ENCODE assay signal across 22 cellular contexts in genomic region chr3:168330983-168331382, GRCh38.
"Had no signal": no experiment of that assay in that cellular context is flagged by ENCODE, and none has a peak within 500 bp of the region (broad histone marks: within the 10 kb centered on the region; RNA-seq: fewer than 3 reads in every experiment).

No MANE protein-coding gene starts in this region.

- H3K27me3 Mint-ChIP-seq: progenitor cell of endocrine pancreas; stimulated activated naive B cell treated with anti-CD40 and anti-IgM and Interleukin-4, amounts not matched to agents 10 μg/mL and 1 μg/mL and 100 μg/mL, for 72 hours; stimulated activated naive CD8-positive, alpha-beta T cell treated with anti-CD3 and anti-CD28 coated beads, Interleukin-15, Interleukin-2, amounts not matched to agents 100 ng/mL and 50 ng/mL, for 24 hours had no signal

- H3K4me1 ChIP-seq: gastrocnemius medialis, left lung, parathyroid adenoma, right lobe of liver, tibial nerve, upper lobe of left lung had no signal

- H3K9ac ChIP-seq: parathyroid adenoma had no signal

- H3K27ac Mint-ChIP-seq: natural killer cell; progenitor cell of endocrine pancreas; stimulated activated naive B cell treated with anti-CD40 and anti-IgM and Interleukin-4, amounts not matched to agents 10 μg/mL and 1 μg/mL and 100 μg/mL, for 72 hours; stimulated activated naive CD8-positive, alpha-beta T cell treated with anti-CD3 and anti-CD28 coated beads, Interleukin-15, Interleukin-2, amounts not matched to agents 100 ng/mL and 50 ng/mL, for 24 hours had no signal

- H3K36me3 ChIP-seq: gastrocnemius medialis, heart left ventricle, left lung, right lobe of liver, thoracic aorta, tibial nerve, upper lobe of left lung had no signal

- H3K4me3 ChIP-seq: dorsolateral prefrontal cortex, gastrocnemius medialis, heart left ventricle, hepatocyte, left lung, right lobe of liver, thoracic aorta, tibial nerve, upper lobe of left lung had no signal

- H3K27me3 ChIP-seq: gastrocnemius medialis, heart left ventricle, hepatocyte, left lung, right lobe of liver, tibial nerve, upper lobe of left lung had no signal

- H3K4me1 Mint-ChIP-seq: natural killer cell; stimulated activated naive B cell treated with anti-CD40 and anti-IgM and Interleukin-4, amounts not matched to agents 10 μg/mL and 1 μg/mL and 100 μg/mL, for 72 hours had no signal

- H3K36me3 Mint-ChIP-seq: natural killer cell; stimulated activated naive B cell treated with anti-CD40 and anti-IgM and Interleukin-4, amounts not matched to agents 10 μg/mL and 1 μg/mL and 100 μg/mL, for 72 hours had no signal

- H3K9me3 ChIP-seq: gastrocnemius medialis, heart left ventricle, left lung, right lobe of liver, thoracic aorta, tibial nerve, upper lobe of left lung had no signal

- H3K9me3 Mint-ChIP-seq: natural killer cell; stimulated activated naive B cell treated with anti-CD40 and anti-IgM and Interleukin-4, amounts not matched to agents 10 μg/mL and 1 μg/mL and 100 μg/mL, for 72 hours; stimulated activated naive CD8-positive, alpha-beta T cell treated with anti-CD3 and anti-CD28 coated beads, Interleukin-15, Interleukin-2, amounts not matched to agents 100 ng/mL and 50 ng/mL, for 24 hours had no signal

- H3K4me3 Mint-ChIP-seq: natural killer cell; stimulated activated naive B cell treated with anti-CD40 and anti-IgM and Interleukin-4, amounts not matched to agents 10 μg/mL and 1 μg/mL and 100 μg/mL, for 72 hours; stimulated activated naive CD8-positive, alpha-beta T cell treated with anti-CD3 and anti-CD28 coated beads, Interleukin-15, Interleukin-2, amounts not matched to agents 100 ng/mL and 50 ng/mL, for 24 hours had no signal

- H3K79me2 ChIP-seq: hepatocyte, parathyroid adenoma had no signal

- ATAC-seq: esophagus mucosa; gastrocnemius medialis; heart left ventricle; left cardiac atrium; left lung; natural killer cell; right lobe of liver; stimulated activated naive B cell treated with anti-CD40 and anti-IgM and Interleukin-4, amounts not matched to agents 10 μg/mL and 1 μg/mL and 100 μg/mL, for 72 hours had no signal

- H3K27ac ChIP-seq: dorsolateral prefrontal cortex, epithelial cell of prostate, gastrocnemius medialis, heart left ventricle, hepatocyte, left lung, parathyroid adenoma, right lobe of liver, thoracic aorta, tibial nerve, upper lobe of left lung had no signal

- DNase-seq: dorsolateral prefrontal cortex; effector CD4-positive, alpha-beta T cell; foreskin fibroblast; gastrocnemius medialis; heart left ventricle; left cardiac atrium; left lung; natural killer cell; right lobe of liver; small intestine; stimulated activated CD4-positive, alpha-beta T cell treated with anti-CD3 and anti-CD28 coated beads, Interleukin-15, amount 100 ng/mL, for 24 hours; stimulated activated CD4-positive, alpha-beta T cell treated with anti-CD3 and anti-CD28 coated beads, Interleukin-2, amount 100 ng/mL, for 48 hours; stimulated activated naive B cell treated with anti-CD40 and anti-IgM and Interleukin-4, amounts not matched to agents 10 μg/mL and 1 μg/mL and 100 μg/mL, for 72 hours; upper lobe of left lung had no signal

- H3K4me2 ChIP-seq: hepatocyte had no signal

- H2AFZ ChIP-seq: hepatocyte, parathyroid adenoma had no signal
